Comparison of ENCODE assay signal across 16 cellular contexts in genomic region chr3:31225923-31226322, GRCh38.
A peak's percentile ranks its signal among the peaks of the same experiment; 100 is the strongest.
DNase-seq lines count a peak whose midpoint lies in the region; ATAC-seq and TF ChIP-seq lines count a peak whose summit lies in the region.
"Had no signal": no experiment of that assay in that cellular context is flagged by ENCODE, and none has a peak within 500 bp of the region (broad histone marks: within the 10 kb centered on the region; RNA-seq: fewer than 3 reads in every experiment).

No MANE protein-coding gene starts in this region.

- H3K4me2 ChIP-seq in BLaER1 treated with 17β-estradiol and CSF1 and Interleukin-3, amounts not matched to agents 10 nM and 100 nM, result peak overlapping the region in 10 of 11 experiments; percentile 54 to 88 (median 82); a peak in 20 of 22 replicates

- ATAC-seq in memory B cell (ENCODE audit: low read depth) (no peak), psoas muscle (no peak)

- no peak overlapping the region for H3K4me3 Mint-ChIP-seq in memory B cell
- H3K4me3 Mint-ChIP-seq: neural crest cell had no signal

- no peaks in the 10 kb centered on the region for H3K36me3 Mint-ChIP-seq in memory B cell

- TF ChIP-seq CTCF in VCaP (conservative IDR thresholded peaks at IDR 0.05) (no peak), psoas muscle (IDR thresholded peaks at IDR 0.05) (no peak)

- no peaks in the 10 kb centered on the region for H4K20me1 ChIP-seq in BLaER1 treated with 17β-estradiol and CSF1 and Interleukin-3, amounts not matched to agents 10 nM and 100 nM

- 46 to 63% (median 47%) methylated on average over 3 of the region's 3 CpGs for whole genome bisulfite sequencing in psoas muscle, 3 donors

- H3K27me3 Mint-ChIP-seq in memory B cell, result no peaks in the 10 kb centered on the region

- H3K4me1 Mint-ChIP-seq in memory B cell, result peaks cover 46% of the 10 kb centered on the region

- H3K27ac Mint-ChIP-seq in memory B cell, result peak overlapping the region; percentile 99

- peaks cover 2 to 28% (median 21%) of the 10 kb centered on the region in 11 experiments; a peak in 17 of 22 replicates for H3K9me3 ChIP-seq in BLaER1 treated with 17β-estradiol and CSF1 and Interleukin-3, amounts not matched to agents 10 nM and 100 nM (replicated peaks in 1 of 11)
- H3K9me3 ChIP-seq in psoas muscle, result no peaks in the 10 kb centered on the region
- H3K9me3 ChIP-seq: right lobe of liver, uterus had no signal

- H3K4me1 ChIP-seq in BLaER1 treated with 17β-estradiol and CSF1 and Interleukin-3, amounts not matched to agents 10 nM and 100 nM, result peaks cover 46 to 100% (median 95%) of the 10 kb centered on the region in 10 experiments
- H3K4me1 ChIP-seq in psoas muscle, result no peaks in the 10 kb centered on the region
- H3K4me1 ChIP-seq: right lobe of liver, uterus had no signal

- DNase-seq in GDM1 (lab: John Stamatoyannopoulos, UW), result peak; percentile 50
- no peak for DNase-seq in memory B cell (ENCODE audit: low spot score in 2 of 2)
- no peak for DNase-seq in putamen (ENCODE audit: low spot score)
- DNase-seq in NCI-H1105 treated with DMSO at 0.1 percent for 48 hours (lab: John Stamatoyannopoulos, UW), result no peak
- DNase-seq in psoas muscle, result no peak
- DNase-seq in NCI-H774 (lab: John Stamatoyannopoulos, UW), result no peak
- DNase-seq: DMS79; foreskin melanocyte; GOT3; NK-92 treated with Interleukin-12 subunit alpha and Interleukin-12 subunit beta, amount 100 ng/mL, for 24 hours; right lobe of liver; stimulated activated CD4-positive, alpha-beta T cell treated with anti-CD3 and anti-CD28 coated beads, Interleukin-4, amount 100 ng/mL, for 4 hours; uterus had no signal

- peak overlapping the region in 7 of 11 experiments; percentile 32 to 85 (median 69); a peak in 13 of 22 replicates for H3K9ac ChIP-seq in BLaER1 treated with 17β-estradiol and CSF1 and Interleukin-3, amounts not matched to agents 10 nM and 100 nM

- peak overlapping the region in 10 of 11 experiments; percentile 12 to 98 (median 84); a peak in 19 of 22 replicates for H3K27ac ChIP-seq in BLaER1 treated with 17β-estradiol and CSF1 and Interleukin-3, amounts not matched to agents 10 nM and 100 nM
- peak overlapping the region; percentile 78 for H3K27ac ChIP-seq in VCaP
- no peak overlapping the region for H3K27ac ChIP-seq in psoas muscle
- H3K27ac ChIP-seq: right lobe of liver, uterus had no signal

- H3K27me3 ChIP-seq in BLaER1 treated with 17β-estradiol and CSF1 and Interleukin-3, amounts not matched to agents 10 nM and 100 nM, result no peaks in the 10 kb centered on the region
- peaks cover 0 to 2% (median 0%) of the 10 kb centered on the region in 3 donors for H3K27me3 ChIP-seq in psoas muscle (ENCODE audit: insufficient read depth in 3 of 3, low read length in 2 of 3)
- H3K27me3 ChIP-seq: right lobe of liver, uterus had no signal

- no peaks in the 10 kb centered on the region for H3K9me3 Mint-ChIP-seq in memory B cell
- H3K9me3 Mint-ChIP-seq: neural crest cell had no signal

- H3K4me3 ChIP-seq in BLaER1 treated with 17β-estradiol and CSF1 and Interleukin-3, amounts not matched to agents 10 nM and 100 nM, result peak overlapping the region in 7 of 10 experiments; percentile 1 to 48 (median 32); a peak in 9 of 20 replicates
- no peak overlapping the region for H3K4me3 ChIP-seq in psoas muscle
- H3K4me3 ChIP-seq: right lobe of liver, uterus had no signal

- H3K36me3 ChIP-seq in BLaER1 treated with 17β-estradiol and CSF1 and Interleukin-3, amounts not matched to agents 10 nM and 100 nM, result no peaks in the 10 kb centered on the region
- no peaks in the 10 kb centered on the region for H3K36me3 ChIP-seq in psoas muscle (ENCODE audit: insufficient read depth in 1 of 2, low read depth in 1 of 2)
- H3K36me3 ChIP-seq: right lobe of liver, uterus had no signal

- intact Hi-C loops in psoas muscle (cut with DNase I), result no loop called here
